ENCODE assay signal across 17 cellular contexts in genomic region chr1:91854852-91855251, GRCh38. TPM values are rescaled to one million over a fixed set of nuclear protein-coding genes. Genes with fewer than 3 reads are reported as not detected.
A peak's percentile ranks its signal among the peaks of the same experiment; 100 is the strongest.
DNase-seq lines count a peak whose midpoint lies in the region; ATAC-seq and TF ChIP-seq lines count a peak whose summit lies in the region.
"Had no signal": no experiment of that assay in that cellular context is flagged by ENCODE, and none has a peak within 500 bp of the region (broad histone marks: within the 10 kb centered on the region; RNA-seq: fewer than 3 reads in every experiment).

No MANE protein-coding gene starts in this region.

- TF ChIP-seq POLR2A in body of pancreas (IDR thresholded peaks at IDR 0.05) = no peak
- no peak for TF ChIP-seq POLR2A in gastroesophageal sphincter (IDR thresholded peaks at IDR 0.05)

- H3K4me1 ChIP-seq in right atrium auricular region = peaks cover 0 to 37% of the 10 kb centered on the region in 2 donors
- H3K4me1 ChIP-seq in body of pancreas = peaks cover 35% of the 10 kb centered on the region
- peaks cover 6 to 86% (median 23%) of the 10 kb centered on the region in 3 donors for H3K4me1 ChIP-seq in gastroesophageal sphincter

- peaks cover 12% of the 10 kb centered on the region for H3K4me1 Mint-ChIP-seq in stimulated activated effector memory CD8-positive, alpha-beta T cell treated with anti-CD3 and anti-CD28 coated beads, Interleukin-12 subunit alpha, Interleukin-12 subunit beta, amount 100 ng/mL, for 72 hours
- H3K4me1 Mint-ChIP-seq in activated T-cell treated with anti-CD3 and anti-CD28 coated beads, Interleukin-2, amount 50 U/mL, for 24 hours (ENCODE audit: low read depth) = peaks cover 6% of the 10 kb centered on the region
- H3K4me1 Mint-ChIP-seq: B cell, H9 had no signal

- no peak for TF ChIP-seq CTCF in right atrium auricular region (IDR thresholded peaks at IDR 0.05)
- TF ChIP-seq CTCF in body of pancreas (IDR thresholded peaks at IDR 0.05) = no peak
- TF ChIP-seq CTCF in gastroesophageal sphincter (IDR thresholded peaks at IDR 0.05) = no peak

- intact Hi-C loops in left ventricle myocardium superior (cut with micrococcal nuclease) (no loop called here), body of pancreas (cut with DNase I) (no loop called here)

- H3K27me3 Mint-ChIP-seq in activated T-cell treated with anti-CD3 and anti-CD28 coated beads, Interleukin-2, amount 50 U/mL, for 24 hours = no peaks in the 10 kb centered on the region
- H3K27me3 Mint-ChIP-seq: CD4-positive, alpha-beta T cell had no signal

- peak; percentile 32 for ATAC-seq in left ventricle myocardium superior
- peak; percentile 60 for ATAC-seq in body of pancreas
- no peak for ATAC-seq in gastroesophageal sphincter
- no peak for ATAC-seq in stimulated activated effector memory CD8-positive, alpha-beta T cell treated with anti-CD3 and anti-CD28 coated beads, Interleukin-12 subunit alpha, Interleukin-12 subunit beta, amount 100 ng/mL, for 72 hours
- no peak for ATAC-seq in activated naive CD4-positive, alpha-beta T cell treated with anti-CD3 and anti-CD28 coated beads, Interleukin-2, amount 50 U/mL, for 72 hours
- ATAC-seq: GM12878 had no signal

- H3K9me3 ChIP-seq in right atrium auricular region (no peaks in the 10 kb centered on the region), body of pancreas (no peaks in the 10 kb centered on the region), gastroesophageal sphincter (no peaks in the 10 kb centered on the region)

- H3K27ac ChIP-seq in right atrium auricular region = no peak overlapping the region
- H3K27ac ChIP-seq in body of pancreas = peak overlapping the region in 3 of 4 donors; percentile 19 to 52 (median 39)
- peak overlapping the region in 3 of 4 donors; percentile 24 to 55 (median 55) for H3K27ac ChIP-seq in gastroesophageal sphincter

- peak overlapping the region; percentile 58 for H3K27ac Mint-ChIP-seq in stimulated activated effector memory CD8-positive, alpha-beta T cell treated with anti-CD3 and anti-CD28 coated beads, Interleukin-12 subunit alpha, Interleukin-12 subunit beta, amount 100 ng/mL, for 72 hours
- no peak overlapping the region for H3K27ac Mint-ChIP-seq in activated T-cell treated with anti-CD3 and anti-CD28 coated beads, Interleukin-2, amount 50 U/mL, for 24 hours
- H3K27ac Mint-ChIP-seq in activated naive CD4-positive, alpha-beta T cell treated with anti-CD3 and anti-CD28 coated beads, Interleukin-2, amount 50 U/mL, for 72 hours = no peak overlapping the region
- H3K27ac Mint-ChIP-seq: B cell; CD4-positive, alpha-beta T cell; H9 had no signal

- H3K36me3 ChIP-seq in right atrium auricular region = peaks cover 5% of the 10 kb centered on the region
- no peaks in the 10 kb centered on the region for H3K36me3 ChIP-seq in body of pancreas (replicated peaks in 1 of 2; ENCODE audit: insufficient read depth in 1 of 2, low read depth in 2 of 2)
- peaks cover 0 to 32% of the 10 kb centered on the region in 2 donors for H3K36me3 ChIP-seq in gastroesophageal sphincter

- H3K36me3 Mint-ChIP-seq in stimulated activated effector memory CD8-positive, alpha-beta T cell treated with anti-CD3 and anti-CD28 coated beads, Interleukin-12 subunit alpha, Interleukin-12 subunit beta, amount 100 ng/mL, for 72 hours = peaks cover 14% of the 10 kb centered on the region
- peaks cover 26% of the 10 kb centered on the region for H3K36me3 Mint-ChIP-seq in activated T-cell treated with anti-CD3 and anti-CD28 coated beads, Interleukin-2, amount 50 U/mL, for 24 hours (ENCODE audit: low read depth)
- no peaks in the 10 kb centered on the region for H3K36me3 Mint-ChIP-seq in activated naive CD4-positive, alpha-beta T cell treated with anti-CD3 and anti-CD28 coated beads, Interleukin-2, amount 50 U/mL, for 72 hours

- 23 to 48% methylated on average over 2 of the region's 2 CpGs for WGBS in body of pancreas, 2 donors
- 37 to 69% methylated on average over 2 of the region's 2 CpGs for WGBS in gastroesophageal sphincter (ENCODE audit: low coverage in 1 of 2), 2 donors

- TF ChIP-seq EP300 in gastroesophageal sphincter (IDR thresholded peaks at IDR 0.05) = no peak

- H3K27me3 ChIP-seq in right atrium auricular region = no peaks in the 10 kb centered on the region
- H3K27me3 ChIP-seq in body of pancreas = no peaks in the 10 kb centered on the region
- H3K27me3 ChIP-seq in gastroesophageal sphincter = no peaks in the 10 kb centered on the region

- DNase-seq in left ventricle myocardium superior (no peak), right atrium auricular region (ENCODE audit: low spot score) (no peak), body of pancreas (peak in 3 of 4 donors; percentile 27 to 41 (median 33)), SK-N-DZ (ENCODE audit: low spot score) (no peak)
- DNase-seq in stimulated activated effector memory CD8-positive, alpha-beta T cell treated with anti-CD3 and anti-CD28 coated beads, Interleukin-12 subunit alpha, Interleukin-12 subunit beta, amount 100 ng/mL, for 72 hours (ENCODE audit: low spot score in 2 of 2) = no peak
- DNase-seq in activated T-cell treated with anti-CD3 and anti-CD28 coated beads, Interleukin-2, amount 50 U/mL, for 24 hours = no peak
- DNase-seq in activated naive CD4-positive, alpha-beta T cell treated with anti-CD3 and anti-CD28 coated beads, Interleukin-2, amount 50 U/mL, for 72 hours (ENCODE audit: low spot score in 2 of 2) = no peak
- DNase-seq: ACHN; C1 segment of cervical spinal cord; Calu3; CD4-positive, alpha-beta T cell; DMS 273 treated with DMSO at 0.1 percent for 48 hours; GOT3; H9 had no signal

- no peaks in the 10 kb centered on the region for H3K9me3 Mint-ChIP-seq in stimulated activated effector memory CD8-positive, alpha-beta T cell treated with anti-CD3 and anti-CD28 coated beads, Interleukin-12 subunit alpha, Interleukin-12 subunit beta, amount 100 ng/mL, for 72 hours
- peaks cover 4% of the 10 kb centered on the region for H3K9me3 Mint-ChIP-seq in activated T-cell treated with anti-CD3 and anti-CD28 coated beads, Interleukin-2, amount 50 U/mL, for 24 hours
- peaks cover 0 to 4% of the 10 kb centered on the region in 2 donors for H3K9me3 Mint-ChIP-seq in activated naive CD4-positive, alpha-beta T cell treated with anti-CD3 and anti-CD28 coated beads, Interleukin-2, amount 50 U/mL, for 72 hours
- H3K9me3 Mint-ChIP-seq: CD4-positive, alpha-beta T cell; H9 had no signal

- H3K4me3 ChIP-seq in right atrium auricular region = no peak overlapping the region
- H3K4me3 ChIP-seq in body of pancreas = no peak overlapping the region
- H3K4me3 ChIP-seq in gastroesophageal sphincter = no peak overlapping the region
- H3K4me3 ChIP-seq: GM12878 had no signal

- H3K4me3 Mint-ChIP-seq in stimulated activated effector memory CD8-positive, alpha-beta T cell treated with anti-CD3 and anti-CD28 coated beads, Interleukin-12 subunit alpha, Interleukin-12 subunit beta, amount 100 ng/mL, for 72 hours = no peak overlapping the region
- H3K4me3 Mint-ChIP-seq in activated T-cell treated with anti-CD3 and anti-CD28 coated beads, Interleukin-2, amount 50 U/mL, for 24 hours = no peak overlapping the region
- H3K4me3 Mint-ChIP-seq: B cell; CD4-positive, alpha-beta T cell; H9 had no signal

RNA-seq across cellular contexts. Expression of gene TGFBR3, which starts 31.1 kb away (rescaled TPM):
- 26.2 TPM for total RNA-seq in left ventricle myocardium superior
- 10 to 100 TPM; 40.5 to 64.8 TPM for total RNA-seq in right atrium auricular region
- 10 to 100 TPM; 52.4 to 63.6 TPM for total RNA-seq in body of pancreas
- total RNA-seq in gastroesophageal sphincter = 100 to 1,000 TPM; 176 to 315 (median 248) TPM
- 0.42 and 0.68 TPM in 2 replicates for polyA plus RNA-seq in SK-N-DZ (2014; cell fraction: cytosol; rRNA removed)
- 0.62 and 0.70 TPM in 2 replicates for polyA plus RNA-seq in SK-N-DZ (2014; cell fraction: nucleus; rRNA removed)
- total RNA-seq in activated naive CD4-positive, alpha-beta T cell treated with anti-CD3 and anti-CD28 coated beads, Interleukin-2, amount 50 U/mL, for 72 hours = 1 to 10 TPM; 1.2 to 3.3 TPM

Comparison
In these comparisons a context has a peak if more than half of its experiments do, and no peak if none do; other contexts are left out.
1. ATAC-seq: peak in left ventricle myocardium superior (single experiment) and body of pancreas (single experiment); none in gastroesophageal sphincter (single experiment), stimulated activated effector memory CD8-positive, alpha-beta T cell treated with anti-CD3 and anti-CD28 coated beads, Interleukin-12 subunit alpha, Interleukin-12 subunit beta, amount 100 ng/mL, for 72 hours (single experiment) and activated naive CD4-positive, alpha-beta T cell treated with anti-CD3 and anti-CD28 coated beads, Interleukin-2, amount 50 U/mL, for 72 hours (0 of 2).
2. DNase-seq: peak in body of pancreas (3 of 4); none in left ventricle myocardium superior (single experiment), right atrium auricular region (single experiment), stimulated activated effector memory CD8-positive, alpha-beta T cell treated with anti-CD3 and anti-CD28 coated beads, Interleukin-12 subunit alpha, Interleukin-12 subunit beta, amount 100 ng/mL, for 72 hours (0 of 2), SK-N-DZ (single experiment), activated T-cell treated with anti-CD3 and anti-CD28 coated beads, Interleukin-2, amount 50 U/mL, for 24 hours (single experiment) and activated naive CD4-positive, alpha-beta T cell treated with anti-CD3 and anti-CD28 coated beads, Interleukin-2, amount 50 U/mL, for 72 hours (0 of 2).
3. H3K27ac ChIP-seq: peak in body of pancreas (3 of 4) and gastroesophageal sphincter (3 of 4); none in right atrium auricular region (0 of 2).